Comparison of ENCODE assay signal across 18 cellular contexts in genomic region chr4:134627386-134627785, GRCh38.
DNase-seq lines count a peak whose midpoint lies in the region; ATAC-seq, FAIRE-seq and TF ChIP-seq lines count a peak whose summit lies in the region.
"Had no signal": no experiment of that assay in that cellular context is flagged by ENCODE, and none has a peak within 500 bp of the region (broad histone marks: within the 10 kb centered on the region; RNA-seq: fewer than 3 reads in every experiment).

No MANE protein-coding gene starts in this region.

- no peak overlapping the region for H4K91ac ChIP-seq in mesenchymal stem cell (ENCODE audit: low read length)

- H2BK5ac ChIP-seq in mesenchymal stem cell (ENCODE audit: low read depth, low read length, poor library complexity, severe bottlenecking): no peak overlapping the region

- TF ChIP-seq CTCF in endodermal cell (conservative IDR thresholded peaks at IDR 0.05): no peak
- no peak for TF ChIP-seq CTCF in thyroid gland (IDR thresholded peaks at IDR 0.05)

- H3K79me1 ChIP-seq in mesenchymal stem cell (replicated peaks; ENCODE audit: low read length, poor library complexity, severe bottlenecking): no peaks in the 10 kb centered on the region

- DNase-seq in LoVo (ENCODE audit: low spot score): peak; percentile 42
- peak; percentile 48 for DNase-seq in endodermal cell
- no peak for DNase-seq in mesenchymal stem cell
- DNase-seq in small intestine: peak; percentile 80
- DNase-seq in thyroid gland: no peak
- no peak for DNase-seq in amniotic stem cell (lab: John Stamatoyannopoulos, UW)
- DNase-seq: CD8-positive, alpha-beta memory T cell; DMS 273 treated with DMSO at 0.1 percent for 48 hours; H7; NCI-H1436 treated with DMSO at 0.1 percent for 48 hours; NCI-H345; NCI-H526 treated with DMSO at 0.1 percent for 48 hours; NK-92 treated with Interleukin-12 subunit alpha and Interleukin-12 subunit beta, amount 100 ng/mL, for 24 hours had no signal

- H3K4me1 Mint-ChIP-seq in endodermal cell: peaks cover 19% of the 10 kb centered on the region
- H3K4me1 Mint-ChIP-seq: CD8-positive, alpha-beta memory T cell had no signal

- no peaks in the 10 kb centered on the region for H3K27me3 ChIP-seq in endodermal cell (ENCODE audit: control insufficient read depth, insufficient read depth, low read length, poor library complexity, severe bottlenecking)
- H3K27me3 ChIP-seq in mesenchymal stem cell (ENCODE audit: control insufficient read depth in 1 of 2, insufficient read depth in 1 of 2, low read length in 2 of 2): no peaks in the 10 kb centered on the region
- H3K27me3 ChIP-seq in small intestine (ENCODE audit: control insufficient read depth in 2 of 2, insufficient read depth in 2 of 2, low read length in 2 of 2): no peaks in the 10 kb centered on the region
- H3K27me3 ChIP-seq in thyroid gland: no peaks in the 10 kb centered on the region
- H3K27me3 ChIP-seq: BLaER1 had no signal

- 93 to 94% methylated on average over 3 of the region's 3 CpGs for WGBS in endodermal cell (ENCODE audit: insufficient coverage in 1 of 2, insufficient read length in 1 of 2), 2 experiments
- 100% methylated on average over 3 of the region's 3 CpGs for WGBS in mesenchymal stem cell
- WGBS in small intestine, 3 donors: 29 to 64% (median 34%) methylated on average over 3 of the region's 3 CpGs
- WGBS in thyroid gland, 2 donors: 84 to 98% methylated on average over 3 of the region's 3 CpGs

- H3K4me1 ChIP-seq in endodermal cell (ENCODE audit: control insufficient read depth, insufficient read depth, low read length) (no peaks in the 10 kb centered on the region), mesenchymal stem cell (ENCODE audit: control insufficient read depth, insufficient read depth, low read depth, low read length) (no peaks in the 10 kb centered on the region), small intestine (ENCODE audit: control insufficient read depth in 2 of 2, insufficient read depth in 1 of 2, low read depth in 1 of 2, low read length in 1 of 2) (no peaks in the 10 kb centered on the region), thyroid gland (no peaks in the 10 kb centered on the region)
- H3K4me1 ChIP-seq: BLaER1 had no signal

- H3K4me3 ChIP-seq in endodermal cell (ENCODE audit: low read length) (no peak overlapping the region), mesenchymal stem cell (ENCODE audit: insufficient read depth in 1 of 2, low read depth in 1 of 2, low read length in 2 of 2) (no peak overlapping the region), small intestine (ENCODE audit: low read depth in 1 of 2, low read length in 2 of 2) (no peak overlapping the region), thyroid gland (replicated peaks in 1 of 3) (no peak overlapping the region)
- H3K4me3 ChIP-seq: BLaER1, K562 had no signal

- H2AK5ac ChIP-seq in mesenchymal stem cell (ENCODE audit: low read length, severe bottlenecking): no peak overlapping the region

- peak overlapping the region; percentile 3 for H2BK15ac ChIP-seq in mesenchymal stem cell (ENCODE audit: low read depth, poor library complexity, severe bottlenecking)

- no peak overlapping the region for H2BK120ac ChIP-seq in mesenchymal stem cell (ENCODE audit: low read depth, low read length)

- peaks cover 3% of the 10 kb centered on the region for H3K9me3 Mint-ChIP-seq in endodermal cell

- no peak overlapping the region for H4K8ac ChIP-seq in mesenchymal stem cell (ENCODE audit: low read length)

- H2BK12ac ChIP-seq in mesenchymal stem cell (ENCODE audit: low read length in 2 of 2): no peak overlapping the region

- peak overlapping the region in 1 of 2 experiments; percentile 34 for H3K18ac ChIP-seq in mesenchymal stem cell (ENCODE audit: low read depth in 1 of 2, low read length in 2 of 2)

- no peaks in the 10 kb centered on the region for H3K27me3 Mint-ChIP-seq in endodermal cell (ENCODE audit: insufficient read depth)
- H3K27me3 Mint-ChIP-seq: CD8-positive, alpha-beta memory T cell had no signal

- H3K23ac ChIP-seq in mesenchymal stem cell (ENCODE audit: low read length in 2 of 2): no peak overlapping the region

- peak overlapping the region; percentile 64 for H3K27ac Mint-ChIP-seq in endodermal cell
- H3K27ac Mint-ChIP-seq: CD8-positive, alpha-beta memory T cell had no signal

- H3K4me3 Mint-ChIP-seq in endodermal cell: no peak overlapping the region
- H3K4me3 Mint-ChIP-seq: CD8-positive, alpha-beta memory T cell had no signal

- H3K4ac ChIP-seq in mesenchymal stem cell (ENCODE audit: low read depth in 1 of 2, low read length in 2 of 2): no peak overlapping the region

- H3K14ac ChIP-seq in mesenchymal stem cell (ENCODE audit: low read length in 2 of 2): no peak overlapping the region

- ATAC-seq in GM19351 (IDR thresholded peaks at IDR 0.05; ENCODE audit: unreplicated experiment): no peak
- ATAC-seq: K562 had no signal

- no peak for FAIRE-seq in small intestine (lab: Jason Lieb, UNC)
- FAIRE-seq: HTR-8/SVneo, K562 had no signal

- intact Hi-C loops in thyroid gland (cut with DNase I): no loop called here

- no peaks in the 10 kb centered on the region for H3K36me3 Mint-ChIP-seq in endodermal cell (ENCODE audit: low read depth)
- H3K36me3 Mint-ChIP-seq: CD8-positive, alpha-beta memory T cell had no signal

- no peak overlapping the region for H2AFZ ChIP-seq in mesenchymal stem cell (ENCODE audit: low read depth, low read length)

- H3K9me3 ChIP-seq in endodermal cell (ENCODE audit: control insufficient read depth, low read length) (no peaks in the 10 kb centered on the region), mesenchymal stem cell (ENCODE audit: control insufficient read depth, low read length) (no peaks in the 10 kb centered on the region), small intestine (ENCODE audit: control insufficient read depth, low read depth) (no peaks in the 10 kb centered on the region), thyroid gland (no peaks in the 10 kb centered on the region)
- H3K9me3 ChIP-seq: BLaER1 had no signal

- H3K27ac ChIP-seq in endodermal cell (ENCODE audit: low read depth, low read length) (no peak overlapping the region), mesenchymal stem cell (ENCODE audit: low read length, poor library complexity, severe bottlenecking) (no peak overlapping the region), small intestine (ENCODE audit: low read depth in 1 of 2, low read length in 1 of 2) (peak overlapping the region in 1 of 2 donors; percentile 34), thyroid gland (no peak overlapping the region)
- H3K27ac ChIP-seq: BLaER1, RWPE1 had no signal

- TF ChIP-seq POLR2A in thyroid gland (IDR thresholded peaks at IDR 0.05): no peak

- H3K4me2 ChIP-seq in mesenchymal stem cell (ENCODE audit: low read length, poor library complexity, severe bottlenecking): no peak overlapping the region
- H3K4me2 ChIP-seq: BLaER1 had no signal

- H3K9ac ChIP-seq in endodermal cell (ENCODE audit: extremely low read depth, low read length, poor library complexity, severe bottlenecking) (no peak overlapping the region), mesenchymal stem cell (ENCODE audit: low read length) (no peak overlapping the region)
- H3K9ac ChIP-seq: BLaER1 had no signal

- H3K36me3 ChIP-seq in endodermal cell (ENCODE audit: control insufficient read depth, insufficient read depth, low read length) (no peaks in the 10 kb centered on the region), mesenchymal stem cell (ENCODE audit: control insufficient read depth in 1 of 2, insufficient read depth in 2 of 2, low read depth in 1 of 2, low read length in 2 of 2) (no peaks in the 10 kb centered on the region), small intestine (ENCODE audit: control insufficient read depth in 2 of 2, insufficient read depth in 2 of 2, low read length in 2 of 2) (no peaks in the 10 kb centered on the region), thyroid gland (no peaks in the 10 kb centered on the region)
- H3K36me3 ChIP-seq: BLaER1 had no signal

Comparison
In these comparisons a context has a peak if more than half of its experiments do, and no peak if none do; other contexts are left out.
1. DNase-seq: peak in LoVo (single experiment), endodermal cell (single experiment) and small intestine (single experiment); none in mesenchymal stem cell (single experiment), thyroid gland (0 of 2) and amniotic stem cell (single experiment).